In genomic region chr19:38070573-38070972, GRCh38 we compare ENCODE assay signal across 1 cellular context.
TF ChIP-seq lines count a peak whose summit lies in the region.

No MANE protein-coding gene starts in this region.

TF ChIP-seq in K562, 482 proteins besides CTCF, POLR2A, EP300 and RAD21 (continued from another document):
- TF ChIP-seq, protein P1, sequence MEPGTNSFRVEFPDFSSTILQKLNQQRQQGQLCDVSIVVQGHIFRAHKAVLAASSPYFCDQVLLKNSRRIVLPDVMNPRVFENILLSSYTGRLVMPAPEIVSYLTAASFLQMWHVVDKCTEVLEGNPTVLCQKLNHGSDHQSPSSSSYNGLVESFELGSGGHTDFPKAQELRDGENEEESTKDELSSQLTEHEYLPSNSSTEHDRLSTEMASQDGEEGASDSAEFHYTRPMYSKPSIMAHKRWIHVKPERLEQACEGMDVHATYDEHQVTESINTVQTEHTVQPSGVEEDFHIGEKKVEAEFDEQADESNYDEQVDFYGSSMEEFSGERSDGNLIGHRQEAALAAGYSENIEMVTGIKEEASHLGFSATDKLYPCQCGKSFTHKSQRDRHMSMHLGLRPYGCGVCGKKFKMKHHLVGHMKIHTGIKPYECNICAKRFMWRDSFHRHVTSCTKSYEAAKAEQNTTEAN (CRISPR knock-in tag; IDR thresholded peaks at IDR 0.05) = no peak
- no peak for TF ChIP-seq ZC3H8 (IDR thresholded peaks at IDR 0.05)
- TF ChIP-seq ETV1 (tag; conservative IDR thresholded peaks at IDR 0.05; ENCODE audit: low read depth) = no peak
- TF ChIP-seq U2AF1 (optimal IDR thresholded peaks at IDR 0.05; ENCODE audit: low read depth, low read length) = no peak
- no peak for TF ChIP-seq CUX1 (CRISPR knock-in tag; IDR thresholded peaks at IDR 0.05)
- TF ChIP-seq KLF1 (tag; IDR thresholded peaks at IDR 0.05) = no peak
- TF ChIP-seq HNRNPL (IDR thresholded peaks at IDR 0.05; ENCODE audit: low read depth, low read length) = no peak
- peak; percentile 83 for TF ChIP-seq C11orf30 (IDR thresholded peaks at IDR 0.05; ENCODE audit: low read depth)
- TF ChIP-seq, protein P2, sequence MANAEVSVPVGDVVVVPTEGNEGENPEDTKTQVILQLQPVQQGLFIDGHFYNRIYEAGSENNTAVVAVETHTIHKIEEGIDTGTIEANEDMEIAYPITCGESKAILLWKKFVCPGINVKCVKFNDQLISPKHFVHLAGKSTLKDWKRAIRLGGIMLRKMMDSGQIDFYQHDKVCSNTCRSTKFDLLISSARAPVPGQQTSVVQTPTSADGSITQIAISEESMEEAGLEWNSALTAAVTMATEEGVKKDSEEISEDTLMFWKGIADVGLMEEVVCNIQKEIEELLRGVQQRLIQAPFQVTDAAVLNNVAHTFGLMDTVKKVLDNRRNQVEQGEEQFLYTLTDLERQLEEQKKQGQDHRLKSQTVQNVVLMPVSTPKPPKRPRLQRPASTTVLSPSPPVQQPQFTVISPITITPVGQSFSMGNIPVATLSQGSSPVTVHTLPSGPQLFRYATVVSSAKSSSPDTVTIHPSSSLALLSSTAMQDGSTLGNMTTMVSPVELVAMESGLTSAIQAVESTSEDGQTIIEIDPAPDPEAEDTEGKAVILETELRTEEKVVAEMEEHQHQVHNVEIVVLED (CRISPR knock-in tag; IDR thresholded peaks at IDR 0.05) = no peak
- TF ChIP-seq, protein P3, sequence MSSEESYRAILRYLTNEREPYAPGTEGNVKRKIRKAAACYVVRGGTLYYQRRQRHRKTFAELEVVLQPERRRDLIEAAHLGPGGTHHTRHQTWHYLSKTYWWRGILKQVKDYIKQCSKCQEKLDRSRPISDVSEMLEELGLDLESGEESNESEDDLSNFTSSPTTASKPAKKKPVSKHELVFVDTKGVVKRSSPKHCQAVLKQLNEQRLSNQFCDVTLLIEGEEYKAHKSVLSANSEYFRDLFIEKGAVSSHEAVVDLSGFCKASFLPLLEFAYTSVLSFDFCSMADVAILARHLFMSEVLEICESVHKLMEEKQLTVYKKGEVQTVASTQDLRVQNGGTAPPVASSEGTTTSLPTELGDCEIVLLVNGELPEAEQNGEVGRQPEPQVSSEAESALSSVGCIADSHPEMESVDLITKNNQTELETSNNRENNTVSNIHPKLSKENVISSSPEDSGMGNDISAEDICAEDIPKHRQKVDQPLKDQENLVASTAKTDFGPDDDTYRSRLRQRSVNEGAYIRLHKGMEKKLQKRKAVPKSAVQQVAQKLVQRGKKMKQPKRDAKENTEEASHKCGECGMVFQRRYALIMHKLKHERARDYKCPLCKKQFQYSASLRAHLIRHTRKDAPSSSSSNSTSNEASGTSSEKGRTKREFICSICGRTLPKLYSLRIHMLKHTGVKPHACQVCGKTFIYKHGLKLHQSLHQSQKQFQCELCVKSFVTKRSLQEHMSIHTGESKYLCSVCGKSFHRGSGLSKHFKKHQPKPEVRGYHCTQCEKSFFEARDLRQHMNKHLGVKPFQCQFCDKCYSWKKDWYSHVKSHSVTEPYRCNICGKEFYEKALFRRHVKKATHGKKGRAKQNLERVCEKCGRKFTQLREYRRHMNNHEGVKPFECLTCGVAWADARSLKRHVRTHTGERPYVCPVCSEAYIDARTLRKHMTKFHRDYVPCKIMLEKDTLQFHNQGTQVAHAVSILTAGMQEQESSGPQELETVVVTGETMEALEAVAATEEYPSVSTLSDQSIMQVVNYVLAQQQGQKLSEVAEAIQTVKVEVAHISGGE (CRISPR knock-in tag; IDR thresholded peaks at IDR 0.05) = no peak
- 0 out of 2 replicates have a peak, but pooled peaks have one; percentile 37 for TF ChIP-seq L3MBTL2 (IDR thresholded peaks at IDR 0.05)
- TF ChIP-seq E2F3 (CRISPR knock-in tag; IDR thresholded peaks at IDR 0.05) = no peak
- TF ChIP-seq BRF1 (IDR thresholded peaks at IDR 0.05; ENCODE audit: borderline replicate concordance, extremely low read depth, insufficient read length) = no peak
- peak; percentile 20; the same call in 1 of the 2 replicates for TF ChIP-seq HMBOX1 (IDR thresholded peaks at IDR 0.05)
- peak; percentile 88 for TF ChIP-seq ZNF316 (IDR thresholded peaks at IDR 0.05)
- peak; percentile 86 for TF ChIP-seq MAFF (IDR thresholded peaks at IDR 0.05; ENCODE audit: low read length)
- no peak for TF ChIP-seq JUND (IDR thresholded peaks at IDR 0.05; ENCODE audit: borderline replicate concordance, low read depth, low read length)
- no peak for TF ChIP-seq JUND (tag; IDR thresholded peaks at IDR 0.05; ENCODE audit: borderline replicate concordance, low read depth, low read length)
- TF ChIP-seq ELF2 (CRISPR knock-in tag; IDR thresholded peaks at IDR 0.05) = no peak
- no peak for TF ChIP-seq ZKSCAN3 (CRISPR knock-in tag; IDR thresholded peaks at IDR 0.05)
- no peak for TF ChIP-seq ZNF586 (CRISPR knock-in tag; conservative IDR thresholded peaks at IDR 0.05)
- no peak for TF ChIP-seq ZBTB17 (CRISPR knock-in tag; IDR thresholded peaks at IDR 0.05)
- no peak for TF ChIP-seq RUNX1 (IDR thresholded peaks at IDR 0.05; ENCODE audit: low read depth)
- no peak for TF ChIP-seq ZNF253 (CRISPR knock-in tag; conservative IDR thresholded peaks at IDR 0.05)
- no peak for TF ChIP-seq DLX4 (CRISPR knock-in tag; IDR thresholded peaks at IDR 0.05)
- TF ChIP-seq, protein P4, sequence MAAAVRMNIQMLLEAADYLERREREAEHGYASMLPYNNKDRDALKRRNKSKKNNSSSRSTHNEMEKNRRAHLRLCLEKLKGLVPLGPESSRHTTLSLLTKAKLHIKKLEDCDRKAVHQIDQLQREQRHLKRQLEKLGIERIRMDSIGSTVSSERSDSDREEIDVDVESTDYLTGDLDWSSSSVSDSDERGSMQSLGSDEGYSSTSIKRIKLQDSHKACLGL (CRISPR knock-in tag; IDR thresholded peaks at IDR 0.05; ENCODE audit: borderline replicate concordance, poor library complexity, severe bottlenecking) = no peak
- TF ChIP-seq SP2 (IDR thresholded peaks at IDR 0.05; ENCODE audit: extremely low read depth, low read depth, low read length, poor library complexity, severe bottlenecking) = no peak
- no peak for TF ChIP-seq CBFA2T3 (IDR thresholded peaks at IDR 0.05)
- no peak for TF ChIP-seq ILF3 (IDR thresholded peaks at IDR 0.05; ENCODE audit: borderline replicate concordance)
- TF ChIP-seq ERF (CRISPR knock-in tag; IDR thresholded peaks at IDR 0.05) = no peak
- no peak for TF ChIP-seq PHTF2 (CRISPR knock-in tag; IDR thresholded peaks at IDR 0.05)
- TF ChIP-seq MAFK (IDR thresholded peaks at IDR 0.05; ENCODE audit: low read length) = peak; percentile 85
- no peak for TF ChIP-seq MLX (CRISPR knock-in tag; conservative IDR thresholded peaks at IDR 0.05)
- TF ChIP-seq MAFG (tag; conservative IDR thresholded peaks at IDR 0.05) = peak; percentile 92
